Comparison of ENCODE assay signal across 11 cellular contexts in genomic region chr20:61888101-61888865, GRCh38.
DNase-seq lines count a peak whose midpoint lies in the region; ATAC-seq and TF ChIP-seq lines count a peak whose summit lies in the region.
"Had no signal": no experiment of that assay in that cellular context is flagged by ENCODE, and none has a peak within 500 bp of the region (broad histone marks: within the 10 kb centered on the region; RNA-seq: fewer than 3 reads in every experiment).

No MANE protein-coding gene starts in this region.

- no peak overlapping the region for H2AK5ac ChIP-seq in neuronal stem cell (ENCODE audit: low read depth, low read length)

- no peaks in the 10 kb centered on the region for H3K36me3 ChIP-seq in neuronal stem cell (replicated peaks in 1 of 2; ENCODE audit: control insufficient read depth in 2 of 2, insufficient read depth in 2 of 2, low read length in 2 of 2)
- no peaks in the 10 kb centered on the region for H3K36me3 ChIP-seq in tibial nerve
- H3K36me3 ChIP-seq: BE2C had no signal

- H3K4me3 ChIP-seq in neuronal stem cell (ENCODE audit: low read length in 2 of 2) (no peak overlapping the region), tibial nerve (no peak overlapping the region)
- H3K4me3 ChIP-seq: GM23248 had no signal

- H3K18ac ChIP-seq in neuronal stem cell (ENCODE audit: low read length), result no peak overlapping the region

- H2BK15ac ChIP-seq in neuronal stem cell (ENCODE audit: low read length), result no peak overlapping the region

- H3K9me3 Mint-ChIP-seq in natural killer cell treated with Interleukin-12 subunit alpha and Interleukin-12 subunit beta and Interleukin-15 and Interleukin-18, amount 100 ng/mL, for 72 hours, result peaks cover 12% of the 10 kb centered on the region
- H3K9me3 Mint-ChIP-seq in natural killer cell, result peaks cover 10 to 12% of the 10 kb centered on the region in 2 donors
- H3K9me3 Mint-ChIP-seq in glutamatergic neuron (ENCODE audit: unreplicated experiment), result peaks cover 7% of the 10 kb centered on the region

- TF ChIP-seq CTCF in natural killer cell (IDR thresholded peaks at IDR 0.05) (no peak), glutamatergic neuron (IDR thresholded peaks at IDR 0.05; ENCODE audit: partially characterized antibody, unreplicated experiment) (no peak), tibial nerve (IDR thresholded peaks at IDR 0.05) (no peak)

- peaks cover 1% of the 10 kb centered on the region for H3K79me1 ChIP-seq in neuronal stem cell (ENCODE audit: low read depth, low read length)

- peak overlapping the region; percentile 35 for H3K9ac ChIP-seq in neuronal stem cell (ENCODE audit: low read depth, low read length, poor library complexity)
- H3K9ac ChIP-seq: GM23248 had no signal

- no peak overlapping the region for H2BK5ac ChIP-seq in neuronal stem cell (ENCODE audit: low read length)

- H2BK120ac ChIP-seq in neuronal stem cell (ENCODE audit: low read depth, low read length), result no peak overlapping the region

- no peak overlapping the region for H4K8ac ChIP-seq in neuronal stem cell (ENCODE audit: low read depth, low read length)

- peaks cover 0 to 9% of the 10 kb centered on the region in 2 donors for H3K9me3 ChIP-seq in neuronal stem cell (replicated peaks in 1 of 2; ENCODE audit: control insufficient read depth in 2 of 2, insufficient read depth in 1 of 2, low read depth in 1 of 2, low read length in 2 of 2)
- H3K9me3 ChIP-seq in tibial nerve, result peaks cover 0 to 13% (median 0%) of the 10 kb centered on the region in 4 donors
- H3K9me3 ChIP-seq: BE2C had no signal

- TF ChIP-seq POLR2A in tibial nerve (IDR thresholded peaks at IDR 0.05), result no peak

- H3K4ac ChIP-seq in neuronal stem cell (ENCODE audit: low read length), result no peak overlapping the region

- peak; percentile 32 for DNase-seq in natural killer cell treated with Interleukin-12 subunit alpha and Interleukin-12 subunit beta and Interleukin-15 and Interleukin-18, amount 100 ng/mL, for 72 hours (ENCODE audit: low spot score)
- DNase-seq in natural killer cell (no peak), glutamatergic neuron (peak; percentile 12), neuronal stem cell (ENCODE audit: low spot score) (no peak), NCI-H1694 (lab: John Stamatoyannopoulos, UW) (no peak), NCI-H2029 (lab: John Stamatoyannopoulos, UW) (no peak), tibial nerve (ENCODE audit: low spot score in 2 of 2) (no peak)
- DNase-seq: BE2C, DMS53, GM23248, H7 had no signal

- no peak for TF ChIP-seq EP300 in tibial nerve (IDR thresholded peaks at IDR 0.05)

- peaks cover 7 to 17% of the 10 kb centered on the region in 2 donors for H3K4me1 Mint-ChIP-seq in natural killer cell treated with Interleukin-12 subunit alpha and Interleukin-12 subunit beta and Interleukin-15 and Interleukin-18, amount 100 ng/mL, for 72 hours (ENCODE audit: low read depth in 2 of 2)
- peaks cover 8 to 16% of the 10 kb centered on the region in 2 donors for H3K4me1 Mint-ChIP-seq in natural killer cell
- H3K4me1 Mint-ChIP-seq in glutamatergic neuron (ENCODE audit: low read depth, unreplicated experiment), result peaks cover 2% of the 10 kb centered on the region

- H3K4me2 ChIP-seq in neuronal stem cell (ENCODE audit: insufficient read depth, low read length, poor library complexity, severe bottlenecking), result no peak overlapping the region

- no peak overlapping the region for H4K91ac ChIP-seq in neuronal stem cell (ENCODE audit: low read depth, low read length, poor library complexity)

- H3K27ac ChIP-seq in neuronal stem cell (replicated peaks; ENCODE audit: low read length), result no peak overlapping the region
- H3K27ac ChIP-seq in tibial nerve, result no peak overlapping the region
- H3K27ac ChIP-seq: GM23248 had no signal

- H2AFZ ChIP-seq in neuronal stem cell (ENCODE audit: low read length), result no peak overlapping the region
- H2AFZ ChIP-seq: GM23248 had no signal

- H2BK12ac ChIP-seq in neuronal stem cell (ENCODE audit: low read length), result no peak overlapping the region

- intact Hi-C loops in natural killer cell (cut with micrococcal nuclease), result no loop called here

- WGBS in neuronal stem cell (ENCODE audit: extremely low coverage in 2 of 2, insufficient read length in 2 of 2, insufficient replicate concordance in 1 of 2), 2 donors, result no CpG with 5 or more reads among the region's 19 CpGs
- WGBS in tibial nerve, 2 donors, result 92 to 93% methylated on average over 16 to 17 of the region's 19 CpGs

- H3K4me3 Mint-ChIP-seq in natural killer cell treated with Interleukin-12 subunit alpha and Interleukin-12 subunit beta and Interleukin-15 and Interleukin-18, amount 100 ng/mL, for 72 hours, result no peak overlapping the region
- H3K4me3 Mint-ChIP-seq in natural killer cell (no peak overlapping the region), glutamatergic neuron (ENCODE audit: unreplicated experiment) (no peak overlapping the region)

- no peak overlapping the region for H3K27ac Mint-ChIP-seq in natural killer cell treated with Interleukin-12 subunit alpha and Interleukin-12 subunit beta and Interleukin-15 and Interleukin-18, amount 100 ng/mL, for 72 hours
- H3K27ac Mint-ChIP-seq in natural killer cell, result no peak overlapping the region
- H3K27ac Mint-ChIP-seq in glutamatergic neuron (ENCODE audit: unreplicated experiment), result no peak overlapping the region

- no peak for ATAC-seq in natural killer cell treated with Interleukin-12 subunit alpha and Interleukin-12 subunit beta and Interleukin-15 and Interleukin-18, amount 100 ng/mL, for 72 hours
- no peak for ATAC-seq in natural killer cell

- H3K23ac ChIP-seq in neuronal stem cell (ENCODE audit: low read depth, low read length, poor library complexity), result peak overlapping the region; percentile 31

- H3K4me1 ChIP-seq in neuronal stem cell (ENCODE audit: control insufficient read depth in 2 of 2, insufficient read depth in 1 of 2, low read depth in 1 of 2, low read length in 2 of 2), result peaks cover 0 to 3% of the 10 kb centered on the region in 2 donors
- H3K4me1 ChIP-seq in tibial nerve, result peaks cover 0 to 17% (median 0%) of the 10 kb centered on the region in 4 donors
- H3K4me1 ChIP-seq: BE2C had no signal

- peaks cover 11 to 19% of the 10 kb centered on the region in 2 donors for H3K27me3 Mint-ChIP-seq in natural killer cell treated with Interleukin-12 subunit alpha and Interleukin-12 subunit beta and Interleukin-15 and Interleukin-18, amount 100 ng/mL, for 72 hours
- H3K27me3 Mint-ChIP-seq in natural killer cell (ENCODE audit: low read depth in 2 of 2) (peaks cover 0 to 17% of the 10 kb centered on the region in 2 donors), glutamatergic neuron (ENCODE audit: unreplicated experiment) (peaks cover 12% of the 10 kb centered on the region)

- no peak overlapping the region for H3K14ac ChIP-seq in neuronal stem cell (ENCODE audit: low read length)

- H3K27me3 ChIP-seq in neuronal stem cell (ENCODE audit: control insufficient read depth in 3 of 3, insufficient read depth in 3 of 3, low read depth in 1 of 3, low read length in 3 of 3), result peaks cover 0 to 2% (median 0%) of the 10 kb centered on the region in 3 experiments
- no peaks in the 10 kb centered on the region for H3K27me3 ChIP-seq in tibial nerve

- no peaks in the 10 kb centered on the region for H3K36me3 Mint-ChIP-seq in natural killer cell treated with Interleukin-12 subunit alpha and Interleukin-12 subunit beta and Interleukin-15 and Interleukin-18, amount 100 ng/mL, for 72 hours
- H3K36me3 Mint-ChIP-seq in natural killer cell (no peaks in the 10 kb centered on the region), glutamatergic neuron (ENCODE audit: unreplicated experiment) (peaks cover 6% of the 10 kb centered on the region)

Comparison
In these comparisons a context has a peak if more than half of its experiments do, and no peak if none do; other contexts are left out.
1. DNase-seq: peak in natural killer cell treated with Interleukin-12 subunit alpha and Interleukin-12 subunit beta and Interleukin-15 and Interleukin-18, amount 100 ng/mL, for 72 hours (single experiment) and glutamatergic neuron (single experiment); none in natural killer cell (single experiment), neuronal stem cell (single experiment), NCI-H1694 (single experiment), NCI-H2029 (single experiment) and tibial nerve (0 of 2).